In the genomic region with DNA sequence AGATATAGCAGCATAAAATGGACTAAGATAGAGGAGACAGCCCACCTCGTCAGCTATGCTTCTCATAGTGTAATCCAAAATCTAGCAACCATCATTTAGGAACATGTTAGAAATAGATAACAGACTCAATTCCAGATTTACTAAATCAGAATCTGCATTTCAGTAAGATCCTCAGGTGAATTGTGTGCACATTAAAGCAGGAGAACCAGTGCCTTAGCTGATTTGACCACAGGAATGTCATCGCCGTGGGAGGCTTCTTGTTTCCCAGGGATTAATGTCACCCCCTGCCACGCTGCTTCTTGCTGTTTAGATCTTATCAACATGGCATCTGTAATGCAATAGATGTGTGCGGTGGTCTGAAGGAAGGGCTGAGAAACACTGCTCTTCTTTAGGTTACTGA, we compare ENCODE assay signal across 25 cellular contexts.
A peak's percentile ranks its signal among the peaks of the same experiment; 100 is the strongest.
DNase-seq lines count a peak whose midpoint lies in the region; ATAC-seq and TF ChIP-seq lines count a peak whose summit lies in the region.
"Had no signal": no experiment of that assay in that cellular context is flagged by ENCODE, and none has a peak within 500 bp of the region (broad histone marks: within the 10 kb centered on the region; RNA-seq: fewer than 3 reads in every experiment).

No MANE protein-coding gene starts in this region.

- no peaks in the 10 kb centered on the region for H3K9me3 ChIP-seq in SK-N-MC (ENCODE audit: low read depth, low read length)
- H3K9me3 ChIP-seq in psoas muscle: no peaks in the 10 kb centered on the region
- no peaks in the 10 kb centered on the region for H3K9me3 ChIP-seq in heart left ventricle
- H3K9me3 ChIP-seq: BLaER1, vagina had no signal

- POLR2A ChIA-PET in T-cell (lab: Charles Lee): no interaction called here

- H3K4me1 ChIP-seq in psoas muscle: no peaks in the 10 kb centered on the region
- no peaks in the 10 kb centered on the region for H3K4me1 ChIP-seq in heart left ventricle
- H3K4me1 ChIP-seq: BLaER1, vagina had no signal

- H3K36me3 ChIP-seq in SK-N-MC (ENCODE audit: insufficient read depth, low read length) (no peaks in the 10 kb centered on the region), psoas muscle (ENCODE audit: insufficient read depth in 1 of 2, low read depth in 1 of 2) (no peaks in the 10 kb centered on the region), heart left ventricle (no peaks in the 10 kb centered on the region)
- H3K36me3 ChIP-seq: BLaER1, cardiac muscle cell, vagina had no signal

- H3K27me3 ChIP-seq in psoas muscle (ENCODE audit: insufficient read depth in 3 of 3, low read length in 2 of 3): no peaks in the 10 kb centered on the region
- H3K27me3 ChIP-seq in heart left ventricle: no peaks in the 10 kb centered on the region
- H3K27me3 ChIP-seq: BLaER1, cardiac muscle cell, vagina had no signal

- CTCF ChIA-PET in T-cell (lab: Charles Lee): interaction anchor here in 1 of 2 donors (0.5 kb wide), 1 partner anchor 18 kb away, joined by 5 read pairs; no protein-coding TSS in a partner anchor

- TF ChIP-seq CTCF in retinal pigment epithelial cell (conservative IDR thresholded peaks at IDR 0.05; ENCODE audit: low read depth, low read length) (no peak), psoas muscle (IDR thresholded peaks at IDR 0.05) (no peak), heart left ventricle (IDR thresholded peaks at IDR 0.05) (no peak)

- H3K9me3 Mint-ChIP-seq in T-cell: no peaks in the 10 kb centered on the region

- no peaks in the 10 kb centered on the region for H3K4me1 Mint-ChIP-seq in T-cell
- H3K4me1 Mint-ChIP-seq: T-helper 17 cell had no signal

- ATAC-seq in psoas muscle: no peak
- no peak for ATAC-seq in T-cell (replicated peaks in 1 of 4)
- ATAC-seq in heart left ventricle: no peak
- ATAC-seq: T-helper 17 cell had no signal

- DNase-seq in NCI-H82 (lab: John Stamatoyannopoulos, UW): peak; percentile 21
- DNase-seq in NCI-H82 treated with DMSO at 0.1 percent for 48 hours (lab: John Stamatoyannopoulos, UW; ENCODE audit: unreplicated experiment): no peak
- peak; percentile 66 for DNase-seq in SK-N-MC (ENCODE audit: low read depth, low spot score)
- DNase-seq in iPS-NIHi11 (ENCODE audit: low spot score): peak; percentile 28
- DNase-seq in retinal pigment epithelial cell (ENCODE audit: low read depth): peak; percentile 39
- no peak for DNase-seq in psoas muscle
- DNase-seq in T-cell: no peak
- no peak for DNase-seq in heart left ventricle
- DNase-seq: activated CD4-positive, alpha-beta T cell treated with anti-CD3 and anti-CD28 coated beads, Interleukin-2, amount 50 U/mL, for 1 hour; activated CD8-positive, alpha-beta memory T cell treated with anti-CD3 and anti-CD28 coated beads, Interleukin-2, amount 50 U/mL, for 4 hours; activated effector memory CD4-positive, alpha-beta T cell treated with anti-CD3 and anti-CD28 coated beads, Interleukin-2, amount 50 U/mL, for 16 hours; foreskin fibroblast; hypothalamus; kidney; mammary epithelial cell; NCI-H1092; NCI-H2081 treated with DMSO at 0.1 percent for 48 hours; NCI-H524 treated with DMSO at 0.1 percent for 48 hours; SHP77; T-helper 17 cell had no signal

- no peak overlapping the region for H3K4me3 Mint-ChIP-seq in T-cell
- H3K4me3 Mint-ChIP-seq: T-helper 17 cell had no signal

- intact Hi-C loops in psoas muscle (cut with DNase I) (no loop called here), heart left ventricle (cut with DNase I) (no loop called here)

- no peaks in the 10 kb centered on the region for H3K36me3 Mint-ChIP-seq in T-cell

- TF ChIP-seq POLR2A in heart left ventricle (IDR thresholded peaks at IDR 0.05): no peak

- H3K27me3 Mint-ChIP-seq in T-cell: peaks cover 0 to 1% of the 10 kb centered on the region in 2 donors
- H3K27me3 Mint-ChIP-seq: T-helper 17 cell had no signal

- WGBS in psoas muscle, 3 donors: 53 to 66% (median 56%) methylated on average over 5 of the region's 5 CpGs
- 49 to 59% (median 56%) methylated on average over 5 of the region's 5 CpGs for WGBS in heart left ventricle, 4 donors

- H3K4me3 ChIP-seq in SK-N-MC: peak overlapping the region; percentile 11; the same call in 1 of the 2 replicates
- H3K4me3 ChIP-seq in retinal pigment epithelial cell (ENCODE audit: low read length): no peak overlapping the region
- H3K4me3 ChIP-seq in psoas muscle: no peak overlapping the region
- H3K4me3 ChIP-seq in heart left ventricle: no peak overlapping the region
- H3K4me3 ChIP-seq: BLaER1, cardiac muscle cell, vagina had no signal

- no peak overlapping the region for H3K27ac Mint-ChIP-seq in T-cell
- H3K27ac Mint-ChIP-seq: T-helper 17 cell had no signal

- no peak overlapping the region for H3K27ac ChIP-seq in SK-N-MC
- no peak overlapping the region for H3K27ac ChIP-seq in psoas muscle
- H3K27ac ChIP-seq in heart left ventricle: no peak overlapping the region
- H3K27ac ChIP-seq: BLaER1, cardiac muscle cell, epithelial cell of prostate, KMS-11, vagina had no signal

- no peak overlapping the region for H3K9ac ChIP-seq in SK-N-MC (ENCODE audit: insufficient read length)
- H3K9ac ChIP-seq: BLaER1, KMS-11 had no signal

Comparison
In these comparisons a context has a peak if more than half of its experiments do, and no peak if none do; other contexts are left out.
1. DNase-seq: peak in NCI-H82 (single experiment), SK-N-MC (single experiment), iPS-NIHi11 (single experiment) and retinal pigment epithelial cell (single experiment); none in NCI-H82 treated with DMSO at 0.1 percent for 48 hours (single experiment), psoas muscle (0 of 2), T-cell (0 of 34) and heart left ventricle (0 of 5).